12 cellular contexts compared by ENCODE assay signal in the genomic region with DNA sequence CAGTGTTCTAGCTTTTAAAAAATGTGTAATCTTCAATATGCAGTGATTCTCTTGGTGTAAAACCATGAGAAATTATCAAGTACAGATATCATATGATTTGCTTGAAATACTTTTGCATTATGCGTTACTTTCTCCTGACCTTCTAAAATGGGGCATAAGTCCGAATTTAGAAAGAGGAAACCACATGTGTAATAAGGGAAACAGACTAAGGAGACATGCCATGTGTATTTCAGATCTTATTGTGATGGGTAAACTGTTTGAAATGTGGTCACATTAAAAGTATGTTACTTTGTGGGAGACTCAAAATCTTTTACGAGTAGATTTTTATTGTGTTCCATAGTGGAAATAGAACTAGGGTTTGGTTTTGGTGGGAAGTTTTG.
A peak's percentile ranks its signal among the peaks of the same experiment; 100 is the strongest.
DNase-seq lines count a peak whose midpoint lies in the region; FAIRE-seq and TF ChIP-seq lines count a peak whose summit lies in the region.
"Had no signal": no experiment of that assay in that cellular context is flagged by ENCODE, and none has a peak within 500 bp of the region (broad histone marks: within the 10 kb centered on the region; RNA-seq: fewer than 3 reads in every experiment).

No MANE protein-coding gene starts in this region.

- no peaks in the 10 kb centered on the region for H3K36me3 ChIP-seq in tibial nerve

- H3K9me3 ChIP-seq in tibial nerve: no peaks in the 10 kb centered on the region
- H3K9me3 ChIP-seq: mucosa of descending colon had no signal

- WGBS in tibial nerve, 2 donors: 7% methylated on average over 3 of the region's 3 CpGs

- H3K27me3 ChIP-seq in tibial nerve: no peaks in the 10 kb centered on the region

- no peak for TF ChIP-seq EP300 in tibial nerve (IDR thresholded peaks at IDR 0.05)

- DNase-seq in SIG-M5 treated with dmso at 0.1 percent for 504 hours (lab: John Stamatoyannopoulos, UW; ENCODE audit: unreplicated experiment) (peak; percentile 3), SIG-M5 (lab: John Stamatoyannopoulos, UW) (no peak), caudate nucleus (lab: John Stamatoyannopoulos, UW) (no peak), lung microvascular endothelial cell (ENCODE audit: low read depth in 2 of 2) (peak; percentile 14 to 72), tibial nerve (ENCODE audit: low spot score in 2 of 2) (no peak), SHP77 (lab: John Stamatoyannopoulos, UW) (no peak), urothelium cell line (ENCODE audit: low spot score) (no peak), Ammon's horn (ENCODE audit: low spot score) (no peak)
- DNase-seq: effector CD8-positive, alpha-beta T cell had no signal

- TF ChIP-seq CTCF in tibial nerve (IDR thresholded peaks at IDR 0.05): no peak

- H3K27ac ChIP-seq in caudate nucleus (ENCODE audit: low read depth, low read length): peak overlapping the region; percentile 42
- H3K27ac ChIP-seq in tibial nerve: peak overlapping the region; percentile 9 to 76 (median 52)
- H3K27ac ChIP-seq: 22Rv1 had no signal

- no peak for FAIRE-seq in urothelium cell line (lab: Jason Lieb, UNC)
- FAIRE-seq: GM12878 had no signal

- H3K4me1 ChIP-seq in tibial nerve: peaks cover 0 to 64% (median 21%) of the 10 kb centered on the region in 4 donors

- H3K4me3 ChIP-seq in tibial nerve: peak overlapping the region; percentile 10 to 39 (median 20)
- H3K4me3 ChIP-seq: GM12878, mucosa of descending colon had no signal

- no peak for TF ChIP-seq POLR2A in tibial nerve (IDR thresholded peaks at IDR 0.05)

Comparison
In these comparisons a context has a peak if more than half of its experiments do, and no peak if none do; other contexts are left out.
1. DNase-seq: peak in SIG-M5 treated with dmso at 0.1 percent for 504 hours (single experiment) and lung microvascular endothelial cell (2 of 2); none in SIG-M5 (single experiment), caudate nucleus (0 of 61), tibial nerve (0 of 2), SHP77 (0 of 2), urothelium cell line (single experiment) and Ammon's horn (single experiment).